In the genomic region with DNA sequence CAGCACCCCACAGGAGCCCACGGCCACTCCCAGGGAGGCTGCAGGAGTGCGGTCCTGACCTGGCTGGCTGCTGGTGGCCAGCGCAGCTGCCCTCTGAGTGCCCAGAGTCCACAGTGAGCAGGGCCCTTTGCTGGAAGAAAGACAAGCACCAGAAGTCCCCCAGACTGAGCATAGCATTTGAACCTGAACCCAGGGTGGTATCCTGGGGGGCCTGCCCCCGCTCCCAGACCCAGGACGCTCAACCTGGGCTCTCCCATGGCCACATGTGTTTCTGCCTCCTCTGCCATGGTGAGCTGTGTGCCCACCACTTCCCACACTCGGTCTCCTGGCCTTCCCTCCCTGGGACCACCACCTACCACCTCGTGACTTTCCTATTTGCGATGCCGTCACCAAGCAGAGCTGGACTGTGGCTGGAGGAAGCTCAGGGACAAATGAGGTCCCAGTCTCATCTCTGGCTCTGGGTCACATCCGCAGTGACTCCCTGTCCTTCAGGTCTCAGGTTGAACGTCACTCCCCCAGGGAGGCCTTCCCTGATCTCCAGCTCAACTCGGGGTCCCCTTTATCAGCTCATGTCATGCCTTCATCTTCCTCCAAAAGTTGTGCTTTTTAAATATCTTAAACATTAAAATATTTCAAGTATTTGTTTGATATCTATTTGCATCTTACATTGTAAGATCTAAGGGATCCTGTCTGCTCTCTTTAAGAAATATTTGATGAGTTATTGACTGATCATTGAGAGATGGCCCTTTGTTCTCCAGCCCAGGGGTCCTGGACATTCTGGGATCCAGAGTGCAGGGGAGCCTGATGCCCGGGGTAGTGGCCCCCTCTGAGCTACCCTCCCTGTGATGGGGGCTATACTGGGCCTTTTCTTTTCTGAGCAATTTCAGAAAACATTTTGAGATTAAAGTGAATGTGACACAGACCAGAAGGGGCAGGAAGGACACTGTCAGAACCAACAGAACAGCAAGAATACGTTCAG, we compare ENCODE assay signal across 14 cellular contexts. TPM values are rescaled to one million over a fixed set of nuclear protein-coding genes. Genes with fewer than 3 reads are reported as not detected.
"Had no signal": no experiment of that assay in that cellular context is flagged by ENCODE, and none has a peak within 500 bp of the region (broad histone marks: within the 10 kb centered on the region; RNA-seq: fewer than 3 reads in every experiment).

No MANE protein-coding gene starts in this region.

- H3K4me1 ChIP-seq: adrenal gland, psoas muscle, right lobe of liver, thyroid gland had no signal

- H3K27ac Mint-ChIP-seq: activated naive CD4-positive, alpha-beta T cell treated with anti-CD3 and anti-CD28 coated beads, Interleukin-2, amount 10 ng/mL, durations not matched to agents 7 days and 5 days had no signal

- H3K4me3 Mint-ChIP-seq: activated naive CD4-positive, alpha-beta T cell treated with anti-CD3 and anti-CD28 coated beads, Interleukin-2, amount 10 ng/mL, durations not matched to agents 7 days and 5 days; naive thymus-derived CD8-positive, alpha-beta T cell had no signal

- ATAC-seq: esophagus mucosa; mucosa of descending colon; naive thymus-derived CD8-positive, alpha-beta T cell; psoas muscle; right lobe of liver; SK-N-SH treated with all-trans-retinoic acid at 6 μM for 48 hours had no signal

- H3K27ac ChIP-seq: adrenal gland, cardiac muscle cell, psoas muscle, right lobe of liver, thyroid gland, vagina had no signal

- H3K36me3 Mint-ChIP-seq: activated naive CD4-positive, alpha-beta T cell treated with anti-CD3 and anti-CD28 coated beads, Interleukin-2, amount 10 ng/mL, durations not matched to agents 7 days and 5 days had no signal

- DNase-seq: activated CD4-positive, CD25-positive, alpha-beta regulatory T cell treated with anti-CD3 and anti-CD28 coated beads, Interleukin-2, amount 50 U/mL, for 72 hours; activated naive CD4-positive, alpha-beta T cell treated with anti-CD3 and anti-CD28 coated beads, Interleukin-2, amount 10 ng/mL, durations not matched to agents 7 days and 5 days; mucosa of descending colon; naive thymus-derived CD8-positive, alpha-beta T cell; occipital lobe; psoas muscle; right lobe of liver; T-helper 1 cell; thyroid gland had no signal

- H3K4me3 ChIP-seq: adrenal gland, cardiac muscle cell, mucosa of descending colon, psoas muscle, right lobe of liver, thyroid gland, vagina had no signal

- H3K36me3 ChIP-seq: adrenal gland, cardiac muscle cell, right lobe of liver, thyroid gland, vagina had no signal

- H3K27me3 ChIP-seq: adrenal gland, cardiac muscle cell, right lobe of liver, thyroid gland, vagina had no signal

- H3K9me3 ChIP-seq: adrenal gland, right lobe of liver, thyroid gland, vagina had no signal

RNA-seq across cellular contexts. Expression of gene GPR55, which starts 16.4 kb away (rescaled TPM):
- total RNA-seq: cardiac muscle cell, occipital lobe had no signal
- polyA plus RNA-seq: cardiac muscle cell had no signal

RNA-seq across cellular contexts. Expression of gene SPATA3, which starts 54.4 kb away (rescaled TPM):
- total RNA-seq: adrenal gland; cardiac muscle cell; esophagus mucosa; mucosa of descending colon; naive thymus-derived CD8-positive, alpha-beta T cell; occipital lobe; psoas muscle; right lobe of liver; vagina had no signal
- polyA plus RNA-seq: adrenal gland; cardiac muscle cell; naive thymus-derived CD8-positive, alpha-beta T cell; psoas muscle had no signal
